ENCODE assay signal across 8 cellular contexts in genomic region chr2:96859338-96859649, GRCh38. TPM values are rescaled to one million over a fixed set of nuclear protein-coding genes. Genes with fewer than 3 reads are reported as not detected.
DNase-seq lines count a peak whose midpoint lies in the region; ATAC-seq lines count a peak whose summit lies in the region.

No MANE protein-coding gene starts in this region.

- no peak overlapping the region for H3K27ac Mint-ChIP-seq in activated naive CD4-positive, alpha-beta T cell treated with anti-CD3 and anti-CD28 coated beads for 36 hours

- H3K27me3 Mint-ChIP-seq in activated naive CD4-positive, alpha-beta T cell treated with anti-CD3 and anti-CD28 coated beads for 36 hours (ENCODE audit: low read depth): no peaks in the 10 kb centered on the region

- CTCF ChIA-PET in activated naive CD4-positive, alpha-beta T cell treated with anti-CD3 and anti-CD28 coated beads for 36 hours (lab: Charles Lee): interaction anchor here (2.0 to 10.4 kb wide), 2 partner anchors 9 to 93 kb away, joined by 25 to 214 read pairs; no protein-coding TSS in a partner anchor

- H3K27ac ChIP-seq in caudate nucleus (ENCODE audit: low read depth, low read length): peak overlapping the region; percentile 83
- H3K27ac ChIP-seq in urinary bladder (ENCODE audit: low read depth): peak overlapping the region; percentile 48

- peaks cover 32% of the 10 kb centered on the region for H3K4me1 Mint-ChIP-seq in activated naive CD4-positive, alpha-beta T cell treated with anti-CD3 and anti-CD28 coated beads for 36 hours (ENCODE audit: low read depth)

- peak overlapping the region; percentile 86 for H3K4me3 Mint-ChIP-seq in activated naive CD4-positive, alpha-beta T cell treated with anti-CD3 and anti-CD28 coated beads for 36 hours

- peaks cover 6% of the 10 kb centered on the region for H3K36me3 Mint-ChIP-seq in activated naive CD4-positive, alpha-beta T cell treated with anti-CD3 and anti-CD28 coated beads for 36 hours (ENCODE audit: low read depth)

- no peaks in the 10 kb centered on the region for H3K9me3 Mint-ChIP-seq in activated naive CD4-positive, alpha-beta T cell treated with anti-CD3 and anti-CD28 coated beads for 36 hours

- H3K4me3 ChIP-seq in urinary bladder (ENCODE audit: low read depth, low read length): no peak overlapping the region

- DNase-seq in activated naive CD4-positive, alpha-beta T cell treated with anti-CD3 and anti-CD28 coated beads for 36 hours: no peak
- DNase-seq in activated naive CD4-positive, alpha-beta T cell treated with anti-CD3 and anti-CD28 coated beads, Interleukin-2, amount 50 U/mL, for 16 hours: no peak
- DNase-seq in caudate nucleus (lab: John Stamatoyannopoulos, UW): peak in 7 of 61 donors; percentile 25 to 65 (median 46)
- peak; percentile 57 for DNase-seq in myocyte (ENCODE audit: low read depth)
- DNase-seq in COLO829 (ENCODE audit: low spot score): no peak

- H3K36me3 ChIP-seq in urinary bladder (ENCODE audit: insufficient read depth): peaks cover 6% of the 10 kb centered on the region

- no peak for ATAC-seq in HG03039 (IDR thresholded peaks at IDR 0.05; ENCODE audit: unreplicated experiment)
- no peak for ATAC-seq in GM19395 (IDR thresholded peaks at IDR 0.05; ENCODE audit: unreplicated experiment)

- H3K4me1 ChIP-seq in urinary bladder (ENCODE audit: insufficient read depth): no peaks in the 10 kb centered on the region

- 27% methylated on average over 4 of the region's 4 CpGs for WGBS in urinary bladder

- intact Hi-C loops in activated naive CD4-positive, alpha-beta T cell treated with anti-CD3 and anti-CD28 coated beads for 36 hours (cut with micrococcal nuclease): loop anchor here (5.0 kb wide), 2 partner anchors 97 to 222 kb away; partner anchors contain the start of genes CNNM4 and KANSL3

RNA-seq across cellular contexts. Expression of gene ANKRD39, which starts 1.5 kb away (rescaled TPM):
- total RNA-seq in activated naive CD4-positive, alpha-beta T cell treated with anti-CD3 and anti-CD28 coated beads for 36 hours: 10 to 100 TPM; 25.0 to 27.3 TPM
- 10.5 and 15.6 TPM in 2 replicates for total RNA-seq in myocyte
- 14.9 TPM for polyA plus RNA-seq in myocyte (2012)
- total RNA-seq in urinary bladder: 5.8 TPM
- polyA plus RNA-seq in urinary bladder: 18.8 TPM

RNA-seq across cellular contexts. Expression of gene SEMA4C, which starts 10.6 kb away (rescaled TPM):
- 1 to 10 TPM; 7.7 to 8.5 TPM for total RNA-seq in activated naive CD4-positive, alpha-beta T cell treated with anti-CD3 and anti-CD28 coated beads for 36 hours
- total RNA-seq in myocyte (74.5 and 88.9 TPM in 2 replicates), urinary bladder (27.4 TPM)
- 31.1 TPM for polyA plus RNA-seq in myocyte (2012)
- polyA plus RNA-seq in urinary bladder: 80.1 TPM

RNA-seq across cellular contexts. Expression of gene ANKRD23, which starts 15.5 kb away (rescaled TPM):
- 1 to 10 TPM; 3.3 to 4.2 TPM for total RNA-seq in activated naive CD4-positive, alpha-beta T cell treated with anti-CD3 and anti-CD28 coated beads for 36 hours
- total RNA-seq in myocyte (3.4 and 4.3 TPM in 2 replicates), urinary bladder (2.6 TPM)
- polyA plus RNA-seq in myocyte (2012): 2.6 TPM
- polyA plus RNA-seq in urinary bladder: 5.1 TPM

RNA-seq across cellular contexts. Expression of gene CNNM3, which starts 43.2 kb away (rescaled TPM):
- total RNA-seq in activated naive CD4-positive, alpha-beta T cell treated with anti-CD3 and anti-CD28 coated beads for 36 hours: 10 to 100 TPM; 17.3 to 19.9 TPM
- total RNA-seq in myocyte (5.5 and 8.7 TPM in 2 replicates), urinary bladder (18.0 TPM)
- polyA plus RNA-seq in myocyte (2012): 15.1 TPM
- 14.6 TPM for polyA plus RNA-seq in urinary bladder
